1 cellular context compared by ENCODE assay signal in the genomic region with DNA sequence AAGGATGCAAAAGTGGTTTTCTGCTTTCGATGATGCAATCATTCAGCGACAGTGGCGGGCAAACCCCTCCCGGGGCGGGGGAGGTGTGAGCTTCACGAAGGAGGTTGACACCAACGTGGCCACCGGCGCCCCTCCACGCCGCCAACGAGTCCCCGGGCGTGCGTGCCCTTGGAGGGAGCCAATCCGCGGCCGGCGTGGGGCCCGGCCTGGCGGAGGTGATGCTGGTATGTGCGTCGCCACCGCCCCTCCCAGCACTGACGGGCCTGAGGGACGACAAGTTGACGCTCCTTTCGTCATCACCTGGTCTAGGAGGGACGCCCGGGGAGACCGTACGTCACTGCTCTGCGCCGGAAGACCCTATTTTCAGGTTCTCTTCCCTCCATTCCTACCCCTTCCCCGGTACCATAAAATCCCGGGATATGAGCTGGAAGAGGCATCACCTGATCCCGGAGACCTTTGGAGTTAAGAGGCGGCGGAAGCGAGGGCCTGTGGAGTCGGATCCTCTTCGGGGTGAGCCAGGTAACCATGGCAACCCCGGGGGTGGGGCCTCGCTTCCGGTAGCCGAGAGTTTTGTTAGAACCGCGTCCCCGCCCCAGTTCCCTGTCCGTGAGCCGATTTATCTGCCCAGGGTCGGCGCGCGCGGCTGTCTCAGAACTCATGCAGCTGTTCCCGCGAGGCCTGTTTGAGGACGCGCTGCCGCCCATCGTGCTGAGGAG.
TF ChIP-seq lines count a peak whose summit lies in the region.

A gene (minus strand): TSS at position 146 of the 716 bp plus-strand sequence. CDS start 463 bp downstream, outside the sequence.

TF ChIP-seq in GM12878, 131 proteins besides CTCF, POLR2A, EP300 and RAD21 (continued from another document):
- TF ChIP-seq, protein P1, sequence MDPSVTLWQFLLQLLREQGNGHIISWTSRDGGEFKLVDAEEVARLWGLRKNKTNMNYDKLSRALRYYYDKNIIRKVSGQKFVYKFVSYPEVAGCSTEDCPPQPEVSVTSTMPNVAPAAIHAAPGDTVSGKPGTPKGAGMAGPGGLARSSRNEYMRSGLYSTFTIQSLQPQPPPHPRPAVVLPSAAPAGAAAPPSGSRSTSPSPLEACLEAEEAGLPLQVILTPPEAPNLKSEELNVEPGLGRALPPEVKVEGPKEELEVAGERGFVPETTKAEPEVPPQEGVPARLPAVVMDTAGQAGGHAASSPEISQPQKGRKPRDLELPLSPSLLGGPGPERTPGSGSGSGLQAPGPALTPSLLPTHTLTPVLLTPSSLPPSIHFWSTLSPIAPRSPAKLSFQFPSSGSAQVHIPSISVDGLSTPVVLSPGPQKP (IDR thresholded peaks at IDR 0.05; ENCODE audit: low read depth, low read length): peak; percentile 71
- TF ChIP-seq RBBP5 (conservative IDR thresholded peaks at IDR 0.05) (no peak), MEF2A (IDR thresholded peaks at IDR 0.05; ENCODE audit: insufficient read depth, low read depth, low read length) (0 out of 2 replicates have a peak, but pooled peaks have one; percentile 20), HDAC2 (IDR thresholded peaks at IDR 0.05) (no peak), ZNF274 (IDR thresholded peaks at IDR 0.05; ENCODE audit: insufficient read depth, insufficient read length) (no peak), MXI1 (IDR thresholded peaks at IDR 0.05; ENCODE audit: low read depth, low read length) (peak; percentile 77), YY1 (IDR thresholded peaks at IDR 0.05; ENCODE audit: low read depth, low read length) (no peak; the same call in 1 of the 2 replicates), FOXM1 (IDR thresholded peaks at IDR 0.05; ENCODE audit: low read depth, low read length) (no peak), ZZZ3 (IDR thresholded peaks at IDR 0.05; ENCODE audit: control insufficient read depth, insufficient read length, low read depth) (no peak), RELA (IDR thresholded peaks at IDR 0.05; ENCODE audit: borderline replicate concordance, partially characterized antibody) (peak; percentile 85), GATAD2B (conservative IDR thresholded peaks at IDR 0.05; ENCODE audit: low read depth) (peak; percentile 20; the same call in 1 of the 2 replicates), SP1 (IDR thresholded peaks at IDR 0.05; ENCODE audit: low read depth, low read length) (peak; percentile 74), RAD51 (IDR thresholded peaks at IDR 0.05) (no peak; the same call in 1 of the 2 replicates), SREBF2 (IDR thresholded peaks at IDR 0.05; ENCODE audit: low read length) (0 out of 2 replicates have a peak, but pooled peaks have one; percentile 6), IKZF1 (conservative IDR thresholded peaks at IDR 0.05) (peak; percentile 97)
- TF ChIP-seq, protein P2, sequence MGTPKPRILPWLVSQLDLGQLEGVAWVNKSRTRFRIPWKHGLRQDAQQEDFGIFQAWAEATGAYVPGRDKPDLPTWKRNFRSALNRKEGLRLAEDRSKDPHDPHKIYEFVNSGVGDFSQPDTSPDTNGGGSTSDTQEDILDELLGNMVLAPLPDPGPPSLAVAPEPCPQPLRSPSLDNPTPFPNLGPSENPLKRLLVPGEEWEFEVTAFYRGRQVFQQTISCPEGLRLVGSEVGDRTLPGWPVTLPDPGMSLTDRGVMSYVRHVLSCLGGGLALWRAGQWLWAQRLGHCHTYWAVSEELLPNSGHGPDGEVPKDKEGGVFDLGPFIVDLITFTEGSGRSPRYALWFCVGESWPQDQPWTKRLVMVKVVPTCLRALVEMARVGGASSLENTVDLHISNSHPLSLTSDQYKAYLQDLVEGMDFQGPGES (IDR thresholded peaks at IDR 0.05): peak; percentile 25; the same call in 1 of the 2 replicates
- TF ChIP-seq, protein P3, sequence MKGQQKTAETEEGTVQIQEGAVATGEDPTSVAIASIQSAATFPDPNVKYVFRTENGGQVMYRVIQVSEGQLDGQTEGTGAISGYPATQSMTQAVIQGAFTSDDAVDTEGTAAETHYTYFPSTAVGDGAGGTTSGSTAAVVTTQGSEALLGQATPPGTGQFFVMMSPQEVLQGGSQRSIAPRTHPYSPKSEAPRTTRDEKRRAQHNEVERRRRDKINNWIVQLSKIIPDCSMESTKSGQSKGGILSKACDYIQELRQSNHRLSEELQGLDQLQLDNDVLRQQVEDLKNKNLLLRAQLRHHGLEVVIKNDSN (IDR thresholded peaks at IDR 0.05; ENCODE audit: borderline replicate concordance, extremely low read length, insufficient read depth, low read depth, low read length): peak; percentile 38
- TF ChIP-seq, protein P4, sequence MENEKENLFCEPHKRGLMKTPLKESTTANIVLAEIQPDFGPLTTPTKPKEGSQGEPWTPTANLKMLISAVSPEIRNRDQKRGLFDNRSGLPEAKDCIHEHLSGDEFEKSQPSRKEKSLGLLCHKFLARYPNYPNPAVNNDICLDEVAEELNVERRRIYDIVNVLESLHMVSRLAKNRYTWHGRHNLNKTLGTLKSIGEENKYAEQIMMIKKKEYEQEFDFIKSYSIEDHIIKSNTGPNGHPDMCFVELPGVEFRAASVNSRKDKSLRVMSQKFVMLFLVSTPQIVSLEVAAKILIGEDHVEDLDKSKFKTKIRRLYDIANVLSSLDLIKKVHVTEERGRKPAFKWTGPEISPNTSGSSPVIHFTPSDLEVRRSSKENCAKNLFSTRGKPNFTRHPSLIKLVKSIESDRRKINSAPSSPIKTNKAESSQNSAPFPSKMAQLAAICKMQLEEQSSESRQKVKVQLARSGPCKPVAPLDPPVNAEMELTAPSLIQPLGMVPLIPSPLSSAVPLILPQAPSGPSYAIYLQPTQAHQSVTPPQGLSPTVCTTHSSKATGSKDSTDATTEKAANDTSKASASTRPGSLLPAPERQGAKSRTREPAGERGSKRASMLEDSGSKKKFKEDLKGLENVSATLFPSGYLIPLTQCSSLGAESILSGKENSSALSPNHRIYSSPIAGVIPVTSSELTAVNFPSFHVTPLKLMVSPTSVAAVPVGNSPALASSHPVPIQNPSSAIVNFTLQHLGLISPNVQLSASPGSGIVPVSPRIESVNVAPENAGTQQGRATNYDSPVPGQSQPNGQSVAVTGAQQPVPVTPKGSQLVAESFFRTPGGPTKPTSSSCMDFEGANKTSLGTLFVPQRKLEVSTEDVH (IDR thresholded peaks at IDR 0.05; ENCODE audit: low read depth, partially characterized antibody): peak; percentile 92
